ENCODE assay signal across 3 cellular contexts in the genomic region with DNA sequence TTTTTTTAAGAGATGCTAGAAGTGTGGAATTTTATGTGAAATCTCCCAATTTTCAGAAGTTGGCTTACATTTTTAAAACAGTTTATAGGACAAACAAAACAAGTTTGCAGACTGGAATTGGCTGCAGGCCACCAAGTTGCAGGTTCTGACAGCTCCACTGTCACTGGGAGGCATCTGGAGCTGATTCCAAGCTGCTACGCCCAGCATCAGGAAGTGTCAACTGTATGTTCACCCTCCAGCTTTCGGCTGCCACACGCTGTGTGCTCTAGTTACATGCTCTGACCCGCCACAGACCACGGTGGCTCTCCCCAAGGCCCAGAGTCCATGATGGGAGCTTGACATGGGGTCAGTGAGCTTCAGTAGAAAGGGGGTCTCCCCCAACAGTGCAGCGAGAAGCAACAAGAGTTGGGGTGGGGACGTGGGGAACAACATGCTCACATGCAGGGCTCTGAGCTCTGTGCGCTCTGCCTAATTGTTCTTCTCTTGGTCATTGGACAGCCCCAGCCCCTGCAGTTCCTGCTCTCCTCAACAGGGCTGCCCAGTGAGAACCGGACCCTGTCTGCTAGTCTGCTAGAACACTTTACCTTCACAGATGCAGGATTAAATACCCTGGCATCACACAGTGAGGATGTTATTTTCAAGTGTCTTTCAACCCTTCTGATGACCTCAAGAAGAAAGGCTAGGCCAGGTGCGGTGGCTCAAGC. TPM values are rescaled to one million over a fixed set of nuclear protein-coding genes. Genes with fewer than 3 reads are reported as not detected.
"Had no signal": no experiment of that assay in that cellular context is flagged by ENCODE, and none has a peak within 500 bp of the region (broad histone marks: within the 10 kb centered on the region; RNA-seq: fewer than 3 reads in every experiment).

No MANE protein-coding gene starts in this region.

RNA-seq across cellular contexts. Expression of a gene that starts 8.0 kb away (rescaled TPM):
- total RNA-seq: IMR-90, Right ventricle myocardium inferior, SJCRH30 had no signal
